Comparison of ENCODE assay signal across 13 cellular contexts in genomic region chr6:149471801-149472200, GRCh38. TPM values are rescaled to one million over a fixed set of nuclear protein-coding genes. Genes with fewer than 3 reads are reported as not detected.
DNase-seq lines count a peak whose midpoint lies in the region; ATAC-seq and TF ChIP-seq lines count a peak whose summit lies in the region.
"Had no signal": no experiment of that assay in that cellular context is flagged by ENCODE, and none has a peak within 500 bp of the region (broad histone marks: within the 10 kb centered on the region; RNA-seq: fewer than 3 reads in every experiment).

No MANE protein-coding gene starts in this region.

- H3K27me3 Mint-ChIP-seq in activated naive CD4-positive, alpha-beta T cell treated with anti-CD3 and anti-CD28 coated beads, Interleukin-2, amount 10 ng/mL, durations not matched to agents 7 days and 5 days: no peaks in the 10 kb centered on the region
- H3K27me3 Mint-ChIP-seq in stimulated activated naive CD8-positive, alpha-beta T cell treated with anti-CD3 and anti-CD28 coated beads, Interleukin-15, amount 100 ng/mL, for 72 hours: no peaks in the 10 kb centered on the region
- H3K27me3 Mint-ChIP-seq in progenitor cell of endocrine pancreas: peaks cover 6% of the 10 kb centered on the region

- peak; percentile 36 for ATAC-seq in HG02678 (IDR thresholded peaks at IDR 0.05; ENCODE audit: unreplicated experiment)
- ATAC-seq in stimulated activated naive CD8-positive, alpha-beta T cell treated with anti-CD3 and anti-CD28 coated beads, Interleukin-15, amount 100 ng/mL, for 72 hours: peak; percentile 73
- ATAC-seq: left lung had no signal

- peaks cover 43% of the 10 kb centered on the region for H3K4me1 Mint-ChIP-seq in activated naive CD4-positive, alpha-beta T cell treated with anti-CD3 and anti-CD28 coated beads, Interleukin-2, amount 10 ng/mL, durations not matched to agents 7 days and 5 days
- peaks cover 85% of the 10 kb centered on the region for H3K4me1 Mint-ChIP-seq in stimulated activated naive CD8-positive, alpha-beta T cell treated with anti-CD3 and anti-CD28 coated beads, Interleukin-15, amount 100 ng/mL, for 72 hours
- no peaks in the 10 kb centered on the region for H3K4me1 Mint-ChIP-seq in progenitor cell of endocrine pancreas (ENCODE audit: low read depth)

- no peak overlapping the region for H3K4me3 ChIP-seq in OCI-LY1 (ENCODE audit: low read depth, low read length, poor library complexity, severe bottlenecking)
- H3K4me3 ChIP-seq: left lung had no signal

- H3K4me2 ChIP-seq in OCI-LY1 (ENCODE audit: low read length): peak overlapping the region; percentile 71; the same call in 1 of the 2 replicates

- no peaks in the 10 kb centered on the region for H3K79me2 ChIP-seq in OCI-LY1 (ENCODE audit: insufficient read depth, low read length)

- peak overlapping the region; percentile 52 for H3K27ac Mint-ChIP-seq in activated naive CD4-positive, alpha-beta T cell treated with anti-CD3 and anti-CD28 coated beads, Interleukin-2, amount 10 ng/mL, durations not matched to agents 7 days and 5 days
- peak overlapping the region in 1 of 2 donors; percentile 47 for H3K27ac Mint-ChIP-seq in stimulated activated naive CD8-positive, alpha-beta T cell treated with anti-CD3 and anti-CD28 coated beads, Interleukin-15, amount 100 ng/mL, for 72 hours
- H3K27ac Mint-ChIP-seq in progenitor cell of endocrine pancreas: no peak overlapping the region

- H3K36me3 Mint-ChIP-seq in activated naive CD4-positive, alpha-beta T cell treated with anti-CD3 and anti-CD28 coated beads, Interleukin-2, amount 10 ng/mL, durations not matched to agents 7 days and 5 days: peaks cover 21% of the 10 kb centered on the region
- no peaks in the 10 kb centered on the region for H3K36me3 Mint-ChIP-seq in progenitor cell of endocrine pancreas (ENCODE audit: insufficient read depth)

- TF ChIP-seq CTCF in OCI-LY1 (IDR thresholded peaks at IDR 0.05; ENCODE audit: low read length): no peak
- TF ChIP-seq CTCF in progenitor cell of endocrine pancreas (IDR thresholded peaks at IDR 0.05; ENCODE audit: unreplicated experiment): no peak

- no peak overlapping the region for H2AFZ ChIP-seq in OCI-LY1 (ENCODE audit: low read length)

- H3K36me3 ChIP-seq in OCI-LY1 (ENCODE audit: insufficient read depth, low read length): peaks cover 29% of the 10 kb centered on the region
- H3K36me3 ChIP-seq: left lung had no signal

- peaks cover 100% of the 10 kb centered on the region for H3K4me1 ChIP-seq in OCI-LY1 (ENCODE audit: insufficient read depth, low read length, severe bottlenecking)
- H3K4me1 ChIP-seq: left lung had no signal

- no peaks in the 10 kb centered on the region for H3K27me3 ChIP-seq in OCI-LY1 (ENCODE audit: insufficient read depth, low read length)
- H3K27me3 ChIP-seq: left lung had no signal

- no peak overlapping the region for H3K4me3 Mint-ChIP-seq in activated naive CD4-positive, alpha-beta T cell treated with anti-CD3 and anti-CD28 coated beads, Interleukin-2, amount 10 ng/mL, durations not matched to agents 7 days and 5 days
- H3K4me3 Mint-ChIP-seq in stimulated activated naive CD8-positive, alpha-beta T cell treated with anti-CD3 and anti-CD28 coated beads, Interleukin-15, amount 100 ng/mL, for 72 hours: peak overlapping the region; percentile 42 to 48
- no peak overlapping the region for H3K4me3 Mint-ChIP-seq in progenitor cell of endocrine pancreas (ENCODE audit: low read depth)

- no peaks in the 10 kb centered on the region for H3F3A ChIP-seq in OCI-LY1 (ENCODE audit: insufficient read depth, low read length)

- CTCF ChIA-PET in activated naive CD4-positive, alpha-beta T cell treated with anti-CD3 and anti-CD28 coated beads, Interleukin-2, amount 10 ng/mL, durations not matched to agents 7 days and 5 days (lab: Charles Lee): interaction anchor here (1.1 kb wide), 1 partner anchor 9 kb away, joined by 3 read pairs; no protein-coding TSS in a partner anchor

- peak overlapping the region; percentile 99 for H3K27ac ChIP-seq in OCI-LY1 (ENCODE audit: low read depth, low read length, poor library complexity, severe bottlenecking)
- H3K27ac ChIP-seq: left lung had no signal

- no peaks in the 10 kb centered on the region for H3K9me2 ChIP-seq in OCI-LY1 (ENCODE audit: low read depth, low read length)

- no peaks in the 10 kb centered on the region for H4K20me1 ChIP-seq in OCI-LY1 (ENCODE audit: insufficient read depth, low read length)

- H3K9me3 Mint-ChIP-seq in activated naive CD4-positive, alpha-beta T cell treated with anti-CD3 and anti-CD28 coated beads, Interleukin-2, amount 10 ng/mL, durations not matched to agents 7 days and 5 days: no peaks in the 10 kb centered on the region
- no peaks in the 10 kb centered on the region for H3K9me3 Mint-ChIP-seq in stimulated activated naive CD8-positive, alpha-beta T cell treated with anti-CD3 and anti-CD28 coated beads, Interleukin-15, amount 100 ng/mL, for 72 hours
- no peaks in the 10 kb centered on the region for H3K9me3 Mint-ChIP-seq in progenitor cell of endocrine pancreas (ENCODE audit: low read depth)

- H3K9me3 ChIP-seq in OCI-LY1 (ENCODE audit: low read length): no peaks in the 10 kb centered on the region
- H3K9me3 ChIP-seq: left lung had no signal

- no peak for DNase-seq in activated naive CD4-positive, alpha-beta T cell treated with anti-CD3 and anti-CD28 coated beads, Interleukin-2, amount 10 ng/mL, durations not matched to agents 7 days and 5 days
- DNase-seq in activated naive CD4-positive, alpha-beta T cell treated with Interleukin-2 at 50 U/mL for 16 hours: no peak
- DNase-seq in stimulated activated naive CD8-positive, alpha-beta T cell treated with anti-CD3 and anti-CD28 coated beads, Interleukin-15, amount 100 ng/mL, for 72 hours: no peak
- DNase-seq in NCI-H1048 (lab: John Stamatoyannopoulos, UW) (no peak), progenitor cell of endocrine pancreas (ENCODE audit: low spot score, unreplicated experiment) (no peak), medulla oblongata (ENCODE audit: extremely low spot score) (no peak)
- DNase-seq: activated CD4-positive, CD25-positive, alpha-beta regulatory T cell treated with anti-CD3 and anti-CD28 coated beads, Interleukin-2, amount 50 U/mL, for 72 hours; left lung; NCI-H226; stimulated activated CD4-positive, alpha-beta T cell treated with anti-CD3 and anti-CD28 coated beads, Interleukin-15, amount 100 ng/mL, for 24 hours had no signal

- peak overlapping the region; percentile 50; the same call in 1 of the 2 replicates for H3K9ac ChIP-seq in OCI-LY1 (ENCODE audit: low read length)

RNA-seq across cellular contexts. Expression of gene ZC3H12D, which starts 13.0 kb away (rescaled TPM):
- 0.48 and 0.71 TPM in 2 replicates for total RNA-seq in progenitor cell of endocrine pancreas
- total RNA-seq: LHCN-M2 had no signal

Comparison
In these comparisons a context has a peak if more than half of its experiments do, and no peak if none do; other contexts are left out.
1. H3K4me3 Mint-ChIP-seq: peak in stimulated activated naive CD8-positive, alpha-beta T cell treated with anti-CD3 and anti-CD28 coated beads, Interleukin-15, amount 100 ng/mL, for 72 hours (2 of 2); none in activated naive CD4-positive, alpha-beta T cell treated with anti-CD3 and anti-CD28 coated beads, Interleukin-2, amount 10 ng/mL, durations not matched to agents 7 days and 5 days (single experiment) and progenitor cell of endocrine pancreas (single experiment).